ENCODE assay signal across 8 cellular contexts in the genomic region with DNA sequence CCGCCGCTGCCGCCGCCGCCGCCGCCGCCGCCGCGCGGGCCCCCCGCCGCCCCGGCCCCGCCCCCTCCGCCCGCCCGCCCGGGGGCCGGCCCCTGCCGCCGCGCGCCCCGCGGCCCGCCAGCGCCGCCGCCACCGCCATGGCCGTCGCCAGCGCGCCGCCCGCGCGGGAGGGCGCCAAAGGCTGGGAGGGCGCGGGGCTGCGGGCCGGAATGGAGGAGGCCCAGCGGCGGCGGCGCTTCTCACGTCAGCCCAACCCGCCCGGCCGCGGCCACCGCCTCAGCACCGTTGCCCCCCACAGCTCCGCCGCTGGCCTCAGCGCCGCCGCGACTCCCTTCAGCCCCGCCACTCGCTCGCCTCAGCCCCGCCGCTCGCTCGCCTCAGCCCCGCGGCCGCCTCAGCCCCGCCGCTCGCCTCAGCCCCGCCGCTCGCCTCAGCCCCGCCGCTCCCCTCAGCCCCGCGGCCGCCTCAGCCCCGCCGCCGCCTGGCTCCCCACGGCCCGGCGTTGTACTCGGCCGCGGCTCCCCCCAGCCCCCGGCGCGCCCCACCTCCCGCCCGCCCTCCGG. TPM values are rescaled to one million over a fixed set of nuclear protein-coding genes. Genes with fewer than 3 reads are reported as not detected.
DNase-seq lines count a peak whose midpoint lies in the region; ATAC-seq and TF ChIP-seq lines count a peak whose summit lies in the region.

A gene (minus strand): TSS at position 510 of the 563 bp plus-strand sequence. CDS start 569 bp downstream, outside the sequence.

- peaks cover 4% of the 10 kb centered on the region; the same call in 1 of the 2 replicates for H3K36me3 ChIP-seq in BLaER1
- no peaks in the 10 kb centered on the region for H3K36me3 ChIP-seq in brain microvascular endothelial cell (replicated peaks)
- peaks cover 6% of the 10 kb centered on the region; the same call in 1 of the 2 replicates for H3K36me3 ChIP-seq in iPS-20b (ENCODE audit: insufficient read depth, low read depth, low read length)
- H3K36me3 ChIP-seq in skeletal muscle tissue (ENCODE audit: control insufficient read depth in 3 of 3, insufficient read depth in 3 of 3, low read length in 3 of 3), result no peaks in the 10 kb centered on the region

- DNase-seq in GM19240 (ENCODE audit: insufficient read length, low spot score) (peak; percentile 46), brain microvascular endothelial cell (no peak), NCI-H82 treated with DMSO at 0.1 percent for 48 hours (lab: John Stamatoyannopoulos, UW; ENCODE audit: unreplicated experiment) (no peak)

- H3K4me3 ChIP-seq in BLaER1, result peak within 1 kb of the TSS; percentile 86
- H3K4me3 ChIP-seq in brain microvascular endothelial cell (ENCODE audit: low read depth, low read length), result peak within 1 kb of the TSS; percentile 72
- H3K4me3 ChIP-seq in iPS-20b (ENCODE audit: low read length), result peak within 1 kb of the TSS; percentile 80
- peak within 1 kb of the TSS; percentile 84 to 94 (median 85) for H3K4me3 ChIP-seq in skeletal muscle tissue (ENCODE audit: low read length in 3 of 3)

- ATAC-seq in HG03354 (IDR thresholded peaks at IDR 0.05; ENCODE audit: poor library complexity, severe bottlenecking, unreplicated experiment), result peak; percentile 49

- H3K36me3 Mint-ChIP-seq in T-helper 1 cell treated with Interleukin-12 subunit alpha and Interleukin-12 subunit beta and Interleukin-4 antibody, amounts not matched to agents 30 μg/mL and 1 μg/mL, for 36 hours (ENCODE audit: low read depth), result peaks cover 6% of the 10 kb centered on the region

- H3K27ac ChIP-seq in BLaER1, result peak within 1 kb of the TSS; percentile 95
- H3K27ac ChIP-seq in brain microvascular endothelial cell, result peak within 1 kb of the TSS; percentile 65
- peak within 1 kb of the TSS; percentile 54 for H3K27ac ChIP-seq in iPS-20b (ENCODE audit: low read length)
- peak within 1 kb of the TSS; percentile 84 for H3K27ac ChIP-seq in skeletal muscle tissue (ENCODE audit: low read depth, low read length)

- H3K9ac ChIP-seq in BLaER1, result peak within 1 kb of the TSS; percentile 96
- peak within 1 kb of the TSS; percentile 89 for H3K9ac ChIP-seq in iPS-20b (ENCODE audit: low read depth, low read length)
- peak within 1 kb of the TSS; percentile 85 to 93 (median 89) for H3K9ac ChIP-seq in skeletal muscle tissue (ENCODE audit: low read depth in 1 of 3, low read length in 3 of 3)

- H3K4me2 ChIP-seq in BLaER1, result peak within 1 kb of the TSS; percentile 93

- peak within 1 kb of the TSS; percentile 92 for H3K27ac Mint-ChIP-seq in T-helper 1 cell treated with Interleukin-12 subunit alpha and Interleukin-12 subunit beta and Interleukin-4 antibody, amounts not matched to agents 30 μg/mL and 1 μg/mL, for 36 hours

- H4K20me1 ChIP-seq in BLaER1, result peaks cover 46% of the 10 kb centered on the region

- in situ Hi-C loops in brain microvascular endothelial cell (cut with HindIII; ENCODE audit: low pct_ligation_motif_present, low sequenced_read_pairs), result no loop called here

- peak within 1 kb of the TSS; percentile 88 for H3K4me3 Mint-ChIP-seq in T-helper 1 cell treated with Interleukin-12 subunit alpha and Interleukin-12 subunit beta and Interleukin-4 antibody, amounts not matched to agents 30 μg/mL and 1 μg/mL, for 36 hours

- no peak for TF ChIP-seq CTCF in brain microvascular endothelial cell (IDR thresholded peaks at IDR 0.05; ENCODE audit: low read depth, low read length, missing control alignments)

- H3K27me3 ChIP-seq in BLaER1, result no peaks in the 10 kb centered on the region
- H3K27me3 ChIP-seq in brain microvascular endothelial cell (replicated peaks), result no peaks in the 10 kb centered on the region
- peaks cover 12% of the 10 kb centered on the region; the same call in 1 of the 2 replicates for H3K27me3 ChIP-seq in iPS-20b (ENCODE audit: insufficient read depth, low read length)
- no peaks in the 10 kb centered on the region for H3K27me3 ChIP-seq in skeletal muscle tissue (ENCODE audit: control insufficient read depth in 3 of 3, insufficient read depth in 3 of 3, low read length in 3 of 3)

- peaks cover 24% of the 10 kb centered on the region for H3K4me1 Mint-ChIP-seq in T-helper 1 cell treated with Interleukin-12 subunit alpha and Interleukin-12 subunit beta and Interleukin-4 antibody, amounts not matched to agents 30 μg/mL and 1 μg/mL, for 36 hours (ENCODE audit: low read depth)

- no peaks in the 10 kb centered on the region for H3K9me3 ChIP-seq in BLaER1
- H3K9me3 ChIP-seq in iPS-20b (ENCODE audit: insufficient read depth, low read depth, low read length), result no peaks in the 10 kb centered on the region
- no peaks in the 10 kb centered on the region for H3K9me3 ChIP-seq in skeletal muscle tissue (ENCODE audit: control insufficient read depth in 3 of 3, low read length in 3 of 3)

- no peaks in the 10 kb centered on the region for H3K9me3 Mint-ChIP-seq in T-helper 1 cell treated with Interleukin-12 subunit alpha and Interleukin-12 subunit beta and Interleukin-4 antibody, amounts not matched to agents 30 μg/mL and 1 μg/mL, for 36 hours

- H3K27me3 Mint-ChIP-seq in T-helper 1 cell treated with Interleukin-12 subunit alpha and Interleukin-12 subunit beta and Interleukin-4 antibody, amounts not matched to agents 30 μg/mL and 1 μg/mL, for 36 hours (ENCODE audit: low read depth), result peaks cover 9% of the 10 kb centered on the region

- H3K4me1 ChIP-seq in BLaER1 (peaks cover 31% of the 10 kb centered on the region), iPS-20b (ENCODE audit: insufficient read depth, low read length) (peaks cover 12% of the 10 kb centered on the region; the same call in 1 of the 2 replicates), skeletal muscle tissue (ENCODE audit: control insufficient read depth in 3 of 3, insufficient read depth in 3 of 3, low read length in 3 of 3) (peaks cover 15 to 24% (median 17%) of the 10 kb centered on the region in 3 donors)

RNA-seq across cellular contexts. Expression of the gene that starts here (rescaled TPM):
- 29.7 TPM for total RNA-seq in skeletal muscle tissue
